ENCODE assay signal across 13 cellular contexts in the genomic region with DNA sequence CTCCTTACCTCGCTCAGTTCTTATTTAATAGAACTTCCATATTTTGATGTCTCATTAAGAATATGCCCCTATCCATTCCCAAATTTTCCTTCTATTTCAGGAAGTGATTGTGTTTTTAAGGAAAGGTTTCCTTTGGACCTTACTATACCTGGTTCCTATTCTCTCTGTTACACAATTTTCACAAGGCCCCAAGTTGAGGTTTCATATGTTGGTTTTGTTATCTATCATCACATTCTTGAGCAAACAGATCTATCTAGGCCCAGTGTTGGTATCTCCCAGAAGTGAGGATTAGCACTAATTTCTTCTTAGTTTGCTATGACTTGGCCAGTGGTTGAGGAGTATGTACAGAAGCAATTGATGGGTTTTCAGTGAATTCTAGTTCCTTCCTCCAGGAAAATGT. TPM values are rescaled to one million over a fixed set of nuclear protein-coding genes. Genes with fewer than 3 reads are reported as not detected.
DNase-seq lines count a peak whose midpoint lies in the region; ATAC-seq, FAIRE-seq and TF ChIP-seq lines count a peak whose summit lies in the region.
"Had no signal": no experiment of that assay in that cellular context is flagged by ENCODE, and none has a peak within 500 bp of the region (broad histone marks: within the 10 kb centered on the region; RNA-seq: fewer than 3 reads in every experiment).

No MANE protein-coding gene starts in this region.

- H3K27ac Mint-ChIP-seq in activated T-helper 2 cell treated with anti-CD3 and anti-CD28 coated beads, Interferon-gamma antibody, Interleukin-2, Interleukin-4, amounts not matched to agents 10 μg/mL and 5 μg/mL and 100 μg/mL, durations not matched to agents 14 hours and 24 hours and 36 hours = peak overlapping the region; percentile 87
- H3K27ac Mint-ChIP-seq: T-cell had no signal

- peak; percentile 27 for FAIRE-seq in GM12892 (lab: Jason Lieb, UNC)
- FAIRE-seq: HTR-8/SVneo, islet of Langerhans had no signal

- no peak for TF ChIP-seq POLR2A in GM12892 (IDR thresholded peaks at IDR 0.05; ENCODE audit: low read depth, low read length)

- H3K36me3 Mint-ChIP-seq in activated T-helper 2 cell treated with anti-CD3 and anti-CD28 coated beads, Interferon-gamma antibody, Interleukin-2, Interleukin-4, amounts not matched to agents 10 μg/mL and 5 μg/mL and 100 μg/mL, durations not matched to agents 14 hours and 24 hours and 36 hours (ENCODE audit: low read depth) = peaks cover 2% of the 10 kb centered on the region
- H3K36me3 Mint-ChIP-seq: T-cell had no signal

- DNase-seq in GM12892 (ENCODE audit: insufficient read length) (no peak), NCI-H774 (lab: John Stamatoyannopoulos, UW) (no peak), NCI-H526 treated with DMSO at 0.1 percent for 48 hours (lab: John Stamatoyannopoulos, UW) (no peak), kidney glomerular epithelial cell (lab: John Stamatoyannopoulos, UW) (no peak)
- no peak for DNase-seq in activated T-helper 2 cell treated with anti-CD3 and anti-CD28 coated beads, Interferon-gamma antibody, Interleukin-2, Interleukin-4, amounts not matched to agents 10 μg/mL and 5 μg/mL and 100 μg/mL, durations not matched to agents 14 hours and 24 hours and 36 hours (ENCODE audit: low spot score)
- DNase-seq: aorta, NCI-H146, T-cell had no signal

- peaks cover 64% of the 10 kb centered on the region for H3K4me1 Mint-ChIP-seq in activated T-helper 2 cell treated with anti-CD3 and anti-CD28 coated beads, Interferon-gamma antibody, Interleukin-2, Interleukin-4, amounts not matched to agents 10 μg/mL and 5 μg/mL and 100 μg/mL, durations not matched to agents 14 hours and 24 hours and 36 hours (ENCODE audit: low read depth)

- H3K9me3 Mint-ChIP-seq in activated T-helper 2 cell treated with anti-CD3 and anti-CD28 coated beads, Interferon-gamma antibody, Interleukin-2, Interleukin-4, amounts not matched to agents 10 μg/mL and 5 μg/mL and 100 μg/mL, durations not matched to agents 14 hours and 24 hours and 36 hours = no peaks in the 10 kb centered on the region
- H3K9me3 Mint-ChIP-seq: T-cell had no signal

- peak overlapping the region; percentile 18 for H3K4me3 Mint-ChIP-seq in activated T-helper 2 cell treated with anti-CD3 and anti-CD28 coated beads, Interferon-gamma antibody, Interleukin-2, Interleukin-4, amounts not matched to agents 10 μg/mL and 5 μg/mL and 100 μg/mL, durations not matched to agents 14 hours and 24 hours and 36 hours (ENCODE audit: low read depth)
- H3K4me3 Mint-ChIP-seq: T-cell had no signal

- H3K27me3 Mint-ChIP-seq in activated T-helper 2 cell treated with anti-CD3 and anti-CD28 coated beads, Interferon-gamma antibody, Interleukin-2, Interleukin-4, amounts not matched to agents 10 μg/mL and 5 μg/mL and 100 μg/mL, durations not matched to agents 14 hours and 24 hours and 36 hours (ENCODE audit: low read depth) = no peaks in the 10 kb centered on the region
- H3K27me3 Mint-ChIP-seq: T-cell had no signal

- intact Hi-C loops in activated T-helper 2 cell treated with anti-CD3 and anti-CD28 coated beads, Interferon-gamma antibody, Interleukin-2, Interleukin-4, amounts not matched to agents 10 μg/mL and 5 μg/mL and 100 μg/mL, durations not matched to agents 14 hours and 24 hours and 36 hours (cut with micrococcal nuclease) = loop anchor here (2.0 to 10.0 kb wide), 7 partner anchors 13 to 1145 kb away; a partner anchor contains a TSS

- ATAC-seq in GM19025 (IDR thresholded peaks at IDR 0.05; ENCODE audit: low read depth, unreplicated experiment) (peak; percentile 36), HG03039 (IDR thresholded peaks at IDR 0.05; ENCODE audit: unreplicated experiment) (peak; percentile 42), HG03571 (IDR thresholded peaks at IDR 0.05; ENCODE audit: unreplicated experiment) (no peak)
- ATAC-seq: T-cell had no signal

RNA-seq across cellular contexts. Expression of a gene that starts 41.5 kb away (rescaled TPM):
- 25.3 TPM for polyA plus RNA-seq in GM12892 (2012; ENCODE audit: missing spikeins)
- total RNA-seq in activated T-helper 2 cell treated with anti-CD3 and anti-CD28 coated beads, Interferon-gamma antibody, Interleukin-2, Interleukin-4, amounts not matched to agents 10 μg/mL and 5 μg/mL and 100 μg/mL, durations not matched to agents 14 hours and 24 hours and 36 hours = 39.5 and 41.7 TPM in 2 replicates

RNA-seq across cellular contexts. Expression of a gene that starts 41.9 kb away (rescaled TPM):
- 245 TPM for polyA plus RNA-seq in GM12892 (2012; ENCODE audit: missing spikeins)
- 208 and 223 TPM in 2 replicates for total RNA-seq in activated T-helper 2 cell treated with anti-CD3 and anti-CD28 coated beads, Interferon-gamma antibody, Interleukin-2, Interleukin-4, amounts not matched to agents 10 μg/mL and 5 μg/mL and 100 μg/mL, durations not matched to agents 14 hours and 24 hours and 36 hours
